9 cellular contexts compared by ENCODE assay signal in the genomic region with DNA sequence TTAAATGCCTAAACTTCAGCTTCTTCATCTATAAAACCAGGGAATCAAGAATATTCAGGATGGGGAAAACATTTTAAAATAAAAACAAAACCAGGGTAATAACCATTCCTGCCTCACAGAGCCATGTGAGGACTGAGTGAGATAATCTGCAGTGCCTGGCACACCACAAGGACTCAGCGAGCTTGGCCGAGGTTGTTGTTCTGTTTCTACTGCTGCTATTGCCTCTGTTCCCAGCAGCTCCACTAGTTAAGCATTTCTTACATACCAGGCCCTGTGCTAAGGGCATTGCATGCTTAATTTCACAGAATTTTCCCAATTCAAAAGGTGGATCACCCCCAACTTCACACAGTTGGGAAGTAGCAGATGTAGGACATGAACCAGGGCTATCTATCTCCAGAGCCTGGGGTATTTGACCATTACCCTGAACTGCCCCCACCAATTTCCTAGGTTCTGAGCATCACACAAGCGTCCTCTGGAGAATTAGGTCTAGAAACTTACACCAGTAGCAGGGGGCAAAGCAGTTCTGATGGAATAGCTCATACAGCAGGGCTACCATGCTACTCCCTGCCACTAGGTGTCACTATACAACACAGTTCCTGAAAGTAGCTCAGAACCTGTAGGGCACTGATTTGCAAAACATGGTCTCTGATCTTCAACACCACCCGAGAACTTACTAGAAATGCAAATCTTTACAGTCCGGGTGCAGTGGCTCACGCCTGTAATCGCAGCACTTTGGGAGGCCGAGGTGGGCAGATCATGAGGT.
A peak's percentile ranks its signal among the peaks of the same experiment; 100 is the strongest.
DNase-seq lines count a peak whose midpoint lies in the region; ATAC-seq and TF ChIP-seq lines count a peak whose summit lies in the region.
"Had no signal": no experiment of that assay in that cellular context is flagged by ENCODE, and none has a peak within 500 bp of the region (broad histone marks: within the 10 kb centered on the region; RNA-seq: fewer than 3 reads in every experiment).

No MANE protein-coding gene starts in this region.

- H3K9me3 ChIP-seq in left lung = peaks cover 0 to 14% of the 10 kb centered on the region in 2 donors

- DNase-seq in AML-193 (lab: John Stamatoyannopoulos, UW) = peak; percentile 14 to 27
- DNase-seq in HFF-Myc (ENCODE audit: extremely low read depth, low read depth) = no peak
- peak in 1 of 2 donors; percentile 17 for DNase-seq in activated naive CD4-positive, alpha-beta T cell treated with anti-CD3 and anti-CD28 coated beads, Interleukin-2, amount 50 U/mL, for 72 hours (ENCODE audit: low spot score in 2 of 2)
- DNase-seq in left lung = no peak
- no peak for DNase-seq in NCI-H146 (lab: John Stamatoyannopoulos, UW)
- DNase-seq in NCI-H128 (lab: John Stamatoyannopoulos, UW; ENCODE audit: unreplicated experiment) = no peak

- no peaks in the 10 kb centered on the region for H3K27me3 ChIP-seq in left lung

- peaks cover 0 to 16% of the 10 kb centered on the region in 2 donors for H3K9me3 Mint-ChIP-seq in activated naive CD4-positive, alpha-beta T cell treated with anti-CD3 and anti-CD28 coated beads, Interleukin-2, amount 50 U/mL, for 72 hours

- H3K36me3 ChIP-seq in left lung = peaks cover 0 to 90% of the 10 kb centered on the region in 2 donors

- intact Hi-C loops in left lung (cut with DNase I) = loop anchor here in 1 of 2 donors (10.0 kb wide), 1 partner anchor 49 kb away; no protein-coding TSS in a partner anchor

- ATAC-seq in activated naive CD4-positive, alpha-beta T cell treated with anti-CD3 and anti-CD28 coated beads, Interleukin-2, amount 50 U/mL, for 72 hours = peak; percentile 24 to 74
- peak; percentile 39 for ATAC-seq in left lung
- no peak for ATAC-seq in HG02623 (IDR thresholded peaks at IDR 0.05; ENCODE audit: unreplicated experiment)
- no peak for ATAC-seq in GM21423 (IDR thresholded peaks at IDR 0.05; ENCODE audit: unreplicated experiment)
- ATAC-seq: stimulated activated effector memory CD8-positive, alpha-beta T cell treated with anti-CD3 and anti-CD28 coated beads, Interleukin-12 subunit alpha, Interleukin-12 subunit beta, amount 100 ng/mL, for 72 hours had no signal

- peaks cover 15 to 33% of the 10 kb centered on the region in 2 donors for H3K36me3 Mint-ChIP-seq in activated naive CD4-positive, alpha-beta T cell treated with anti-CD3 and anti-CD28 coated beads, Interleukin-2, amount 50 U/mL, for 72 hours

- peaks cover 15 to 52% of the 10 kb centered on the region in 2 donors for H3K4me1 ChIP-seq in left lung

- TF ChIP-seq CTCF in HFF-Myc (IDR thresholded peaks at IDR 0.05; ENCODE audit: low read depth, low read length, missing control alignments) = peak; percentile 64
- peak; percentile 51 to 77 for TF ChIP-seq CTCF in left lung (IDR thresholded peaks at IDR 0.05)

- no peak overlapping the region for H3K27ac Mint-ChIP-seq in activated naive CD4-positive, alpha-beta T cell treated with anti-CD3 and anti-CD28 coated beads, Interleukin-2, amount 50 U/mL, for 72 hours

- no peak overlapping the region for H3K27ac ChIP-seq in left lung

- H3K4me3 ChIP-seq in HFF-Myc (replicated peaks; ENCODE audit: low read depth, low read length) (no peak overlapping the region), left lung (no peak overlapping the region)

Comparison
In these comparisons a context has a peak if more than half of its experiments do, and no peak if none do; other contexts are left out.
1. DNase-seq: peak in AML-193 (2 of 2); none in HFF-Myc (single experiment), left lung (0 of 2), NCI-H146 (single experiment) and NCI-H128 (single experiment).
2. ATAC-seq: peak in activated naive CD4-positive, alpha-beta T cell treated with anti-CD3 and anti-CD28 coated beads, Interleukin-2, amount 50 U/mL, for 72 hours (2 of 2) and left lung (single experiment); none in HG02623 (single experiment) and GM21423 (single experiment).